8 cellular contexts compared by ENCODE assay signal in genomic region chr19:47190167-47190727, GRCh38. TPM values are rescaled to one million over a fixed set of nuclear protein-coding genes. Genes with fewer than 3 reads are reported as not detected.
DNase-seq lines count a peak whose midpoint lies in the region; ATAC-seq and TF ChIP-seq lines count a peak whose summit lies in the region.

No MANE protein-coding gene starts in this region.

- ATAC-seq in HG02759 (IDR thresholded peaks at IDR 0.05; ENCODE audit: unreplicated experiment) (no peak), HG03342 (IDR thresholded peaks at IDR 0.05; ENCODE audit: unreplicated experiment) (no peak)

- H3K36me3 Mint-ChIP-seq in brain = peaks cover 22% of the 10 kb centered on the region

- peak overlapping the region in 4 of 5 experiments; percentile 1 to 28 (median 18) for H3K4me3 Mint-ChIP-seq in brain

- TF ChIP-seq CTCF in brain (conservative IDR thresholded peaks at IDR 0.05) (no peak), GM20000 (IDR thresholded peaks at IDR 0.05; ENCODE audit: extremely low read depth, missing control alignments) (no peak)

- H3K4me1 Mint-ChIP-seq in brain = peaks cover 38% of the 10 kb centered on the region

- no peaks in the 10 kb centered on the region for H3K27me3 ChIP-seq in layer of hippocampus (ENCODE audit: control insufficient read depth, insufficient read depth, low read length)

- peak; percentile 81 for DNase-seq in EH (ENCODE audit: low read depth)
- peak; percentile 34 for DNase-seq in T-helper 22 cell (ENCODE audit: low read depth)
- DNase-seq in stimulated activated CD4-positive, alpha-beta T cell treated with anti-CD3 and anti-CD28 coated beads, Interleukin-1b, Interleukin-23, amount 100 ng/mL, for 1 hour (ENCODE audit: low read depth in 2 of 2) = peak; percentile 7 to 36
- DNase-seq in GM20000 (ENCODE audit: low spot score) = no peak

- no peaks in the 10 kb centered on the region for H3K27me3 Mint-ChIP-seq in brain

- peak overlapping the region; percentile 19 for H3K27ac ChIP-seq in layer of hippocampus (ENCODE audit: low read depth, low read length)

- peak overlapping the region; percentile 59 to 90 (median 77) for H3K27ac Mint-ChIP-seq in brain

- H3K9me3 Mint-ChIP-seq in brain = no peaks in the 10 kb centered on the region

RNA-seq across cellular contexts. Expression of gene BBC3, which starts 40.8 kb away (rescaled TPM):
- polyA plus RNA-seq in brain (ENCODE audit: insufficient read depth, low read depth, low replicate concordance) = 12.1 TPM

RNA-seq across cellular contexts. Expression of gene SAE1, which starts 59.6 kb away (rescaled TPM):
- 169 TPM for polyA plus RNA-seq in brain (ENCODE audit: insufficient read depth, low read depth, low replicate concordance)
